26 cellular contexts compared by ENCODE assay signal in genomic region chr13:67568205-67568604, GRCh38.
"Had no signal": no experiment of that assay in that cellular context is flagged by ENCODE, and none has a peak within 500 bp of the region (broad histone marks: within the 10 kb centered on the region; RNA-seq: fewer than 3 reads in every experiment).

No MANE protein-coding gene starts in this region.

- H3K27ac ChIP-seq: colonic mucosa, coronary artery, dorsolateral prefrontal cortex, epithelial cell of prostate, esophagus muscularis mucosa, esophagus squamous epithelium, foreskin keratinocyte, gastrocnemius medialis, gastroesophageal sphincter, heart left ventricle, heart right ventricle, hepatocyte had no signal

- H2AFZ ChIP-seq: hepatocyte had no signal

- H3K4me1 ChIP-seq: colonic mucosa, esophagus muscularis mucosa, esophagus squamous epithelium, foreskin keratinocyte, gastrocnemius medialis, gastroesophageal sphincter, heart left ventricle, heart right ventricle had no signal

- H3K27ac Mint-ChIP-seq: dendritic cell treated with granulocyte-macrophage colony-stimulating factor and Interleukin-4, amounts not matched to agents 40 ng/mL and 50 ng/mL, for 4 days; effector memory CD8-positive, alpha-beta T cell; endodermal cell had no signal

- H3K27me3 ChIP-seq: colonic mucosa, dorsolateral prefrontal cortex, esophagus muscularis mucosa, esophagus squamous epithelium, foreskin keratinocyte, gastrocnemius medialis, gastroesophageal sphincter, heart left ventricle, heart right ventricle, hepatocyte had no signal

- H3K4me3 Mint-ChIP-seq: dendritic cell treated with granulocyte-macrophage colony-stimulating factor and Interleukin-4, amounts not matched to agents 40 ng/mL and 50 ng/mL, for 4 days; effector memory CD8-positive, alpha-beta T cell; endodermal cell had no signal

- H3K4me1 Mint-ChIP-seq: endodermal cell had no signal

- ATAC-seq: effector memory CD8-positive, alpha-beta T cell; esophagus mucosa; foreskin keratinocyte; gastrocnemius medialis; gastroesophageal sphincter; heart left ventricle; heart right ventricle had no signal

- H3K27me3 Mint-ChIP-seq: dendritic cell treated with granulocyte-macrophage colony-stimulating factor and Interleukin-4, amounts not matched to agents 40 ng/mL and 50 ng/mL, for 4 days; effector memory CD8-positive, alpha-beta T cell had no signal

- H3K9me3 ChIP-seq: colonic mucosa, esophagus muscularis mucosa, gastrocnemius medialis, gastroesophageal sphincter had no signal

- H3K79me2 ChIP-seq: hepatocyte had no signal

- H3K9me3 Mint-ChIP-seq: endodermal cell had no signal

- H3K4me3 ChIP-seq: colonic mucosa, coronary artery, dorsolateral prefrontal cortex, esophagus muscularis mucosa, esophagus squamous epithelium, gastrocnemius medialis, gastroesophageal sphincter, heart left ventricle, heart right ventricle, hepatocyte had no signal

- H3K36me3 ChIP-seq: colonic mucosa, esophagus muscularis mucosa, esophagus squamous epithelium, gastrocnemius medialis, gastroesophageal sphincter, heart left ventricle, heart right ventricle had no signal

- DNase-seq: colonic mucosa; cortex of kidney; dermis blood vessel endothelial cell; dorsolateral prefrontal cortex; effector CD4-positive, alpha-beta T cell; effector CD8-positive, alpha-beta T cell; effector memory CD4-positive, alpha-beta T cell; effector memory CD8-positive, alpha-beta T cell; endodermal cell; erythroblast; esophagus squamous epithelium; foreskin fibroblast; foreskin keratinocyte; foreskin melanocyte; gastrocnemius medialis; glutamatergic neuron; head of caudate nucleus; heart left ventricle; heart right ventricle had no signal

- H3K4me2 ChIP-seq: hepatocyte had no signal
